ENCODE assay signal across 8 cellular contexts in genomic region chr3:190225186-190225692, GRCh38.
DNase-seq lines count a peak whose midpoint lies in the region; ATAC-seq and TF ChIP-seq lines count a peak whose summit lies in the region.

No MANE protein-coding gene starts in this region.

- H3K27me3 Mint-ChIP-seq in brain, result peaks cover 3% of the 10 kb centered on the region

- H3K27ac Mint-ChIP-seq in brain, result no peak overlapping the region

- H3K9me3 Mint-ChIP-seq in brain, result peaks cover 0 to 10% (median 10%) of the 10 kb centered on the region in 5 experiments

- TF ChIP-seq CTCF in brain (conservative IDR thresholded peaks at IDR 0.05), result peak; percentile 72 to 80

- H3K4me1 Mint-ChIP-seq in brain, result no peaks in the 10 kb centered on the region

- H3K36me3 Mint-ChIP-seq in brain, result no peaks in the 10 kb centered on the region

- DNase-seq in NCI-H1092 treated with DMSO at 0.1 percent for 48 hours (lab: John Stamatoyannopoulos, UW), result peak; percentile 3
- no peak for DNase-seq in NCI-H1092 (lab: John Stamatoyannopoulos, UW)
- DNase-seq in LoVo (ENCODE audit: low spot score), result peak; percentile 74
- DNase-seq in midbrain (lab: John Stamatoyannopoulos, UW), result peak; percentile 50
- no peak for DNase-seq in NCI-H1436 (lab: John Stamatoyannopoulos, UW)
- DNase-seq in NCI-H526 treated with DMSO at 0.1 percent for 48 hours (lab: John Stamatoyannopoulos, UW), result no peak

- H3K4me3 Mint-ChIP-seq in brain, result no peak overlapping the region

- ATAC-seq in GM21786 (IDR thresholded peaks at IDR 0.05; ENCODE audit: unreplicated experiment), result no peak

Comparison
In these comparisons a context has a peak if more than half of its experiments do, and no peak if none do; other contexts are left out.
1. DNase-seq: peak in NCI-H1092 treated with DMSO at 0.1 percent for 48 hours (single experiment), LoVo (single experiment) and midbrain (single experiment); none in NCI-H1092 (single experiment), NCI-H1436 (single experiment) and NCI-H526 treated with DMSO at 0.1 percent for 48 hours (single experiment).